ENCODE assay signal across 8 cellular contexts in the genomic region with DNA sequence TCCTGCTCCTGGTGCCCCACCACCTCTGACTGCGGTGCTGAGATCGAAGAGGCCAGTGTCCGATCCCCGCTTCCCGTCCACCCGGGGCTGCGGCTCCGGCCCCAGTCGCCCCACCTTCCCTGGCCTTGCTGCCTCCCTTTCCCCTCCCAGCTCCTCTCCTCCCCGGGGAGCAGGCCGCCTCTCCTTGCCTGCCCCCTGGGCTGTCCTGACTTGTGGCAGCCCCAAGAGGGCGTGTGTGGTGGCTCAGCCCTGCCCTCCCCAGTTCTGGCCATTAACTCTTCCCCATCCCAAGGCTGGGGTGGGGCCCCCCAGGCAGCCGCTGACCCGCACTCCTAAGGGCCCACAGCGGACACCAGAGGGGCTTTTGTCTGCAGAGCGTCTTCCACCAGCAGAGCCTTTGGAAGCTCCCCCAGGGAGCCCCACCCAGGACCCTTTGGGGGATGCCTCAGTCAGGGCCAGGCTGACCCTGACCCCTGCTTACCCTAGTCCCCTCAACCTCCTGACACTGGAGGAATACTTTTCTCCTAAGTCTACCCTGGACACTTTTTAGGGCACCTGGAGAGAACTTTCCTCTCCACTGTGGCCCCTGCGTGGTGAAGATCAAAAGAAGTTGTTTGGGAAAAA. TPM values are rescaled to one million over a fixed set of nuclear protein-coding genes. Genes with fewer than 3 reads are reported as not detected.
DNase-seq lines count a peak whose midpoint lies in the region; ATAC-seq and TF ChIP-seq lines count a peak whose summit lies in the region.

No MANE protein-coding gene starts in this region.

- H3K27me3 Mint-ChIP-seq in T-helper 2 cell treated with Interferon-gamma antibody and Interleukin-4, amounts not matched to agents 5 μg/mL and 100 μg/mL, for 36 hours (ENCODE audit: low read depth): peaks cover 51% of the 10 kb centered on the region
- peaks cover 0 to 5% (median 0%) of the 10 kb centered on the region in 5 donors for H3K27me3 Mint-ChIP-seq in naive thymus-derived CD8-positive, alpha-beta T cell

- H3K36me3 Mint-ChIP-seq in T-helper 2 cell treated with Interferon-gamma antibody and Interleukin-4, amounts not matched to agents 5 μg/mL and 100 μg/mL, for 36 hours (ENCODE audit: low read depth): no peaks in the 10 kb centered on the region
- H3K36me3 Mint-ChIP-seq in naive thymus-derived CD8-positive, alpha-beta T cell: peaks cover 0 to 2% (median 0%) of the 10 kb centered on the region in 3 donors

- DNase-seq in AG10803 (ENCODE audit: low read depth) (no peak), epithelial cell of esophagus (ENCODE audit: low read depth) (peak; percentile 45), NCI-H524 treated with DMSO at 0.1 percent for 48 hours (lab: John Stamatoyannopoulos, UW) (no peak)
- no peak for DNase-seq in T-helper 2 cell treated with Interferon-gamma antibody and Interleukin-4, amounts not matched to agents 5 μg/mL and 100 μg/mL, for 36 hours (ENCODE audit: low spot score)
- DNase-seq in naive thymus-derived CD8-positive, alpha-beta T cell: peak in 3 of 10 donors; percentile 30 to 31 (median 31)
- DNase-seq in central memory CD4-positive, alpha-beta T cell: no peak

- H3K4me1 Mint-ChIP-seq in T-helper 2 cell treated with Interferon-gamma antibody and Interleukin-4, amounts not matched to agents 5 μg/mL and 100 μg/mL, for 36 hours (ENCODE audit: low read depth): peaks cover 14% of the 10 kb centered on the region
- peaks cover 22 to 55% (median 42%) of the 10 kb centered on the region in 4 donors for H3K4me1 Mint-ChIP-seq in naive thymus-derived CD8-positive, alpha-beta T cell

- no peak overlapping the region for H3K27ac Mint-ChIP-seq in T-helper 2 cell treated with Interferon-gamma antibody and Interleukin-4, amounts not matched to agents 5 μg/mL and 100 μg/mL, for 36 hours
- peak overlapping the region in 8 of 10 donors; percentile 20 to 86 (median 68) for H3K27ac Mint-ChIP-seq in naive thymus-derived CD8-positive, alpha-beta T cell

- H3K9me3 Mint-ChIP-seq in T-helper 2 cell treated with Interferon-gamma antibody and Interleukin-4, amounts not matched to agents 5 μg/mL and 100 μg/mL, for 36 hours: no peaks in the 10 kb centered on the region
- H3K9me3 Mint-ChIP-seq in naive thymus-derived CD8-positive, alpha-beta T cell: no peaks in the 10 kb centered on the region

- TF ChIP-seq CTCF in AG10803 (conservative IDR thresholded peaks at IDR 0.05; ENCODE audit: low read length) (peak; percentile 33; the same call in 1 of the 2 replicates), epithelial cell of esophagus (IDR thresholded peaks at IDR 0.05; ENCODE audit: insufficient read depth, low read depth, low read length, missing control alignments) (peak; percentile 45)

- POLR2A ChIA-PET in naive thymus-derived CD8-positive, alpha-beta T cell (lab: Charles Lee): interaction anchor here (0.6 to 1.5 kb wide), 5 partner anchors 19 to 141 kb away, joined by 3 to 8 read pairs (median 3); a partner anchor contains a TSS

- ATAC-seq in GM18868 (IDR thresholded peaks at IDR 0.05; ENCODE audit: unreplicated experiment) (peak; percentile 48), HG03108 (IDR thresholded peaks at IDR 0.05; ENCODE audit: unreplicated experiment) (peak; percentile 45)
- peak; percentile 54 to 59 for ATAC-seq in naive thymus-derived CD8-positive, alpha-beta T cell

- H3K4me3 ChIP-seq in AG10803 (ENCODE audit: low read length) (no peak overlapping the region), epithelial cell of esophagus (ENCODE audit: low read length) (peak overlapping the region; percentile 20)

- H3K4me3 Mint-ChIP-seq in T-helper 2 cell treated with Interferon-gamma antibody and Interleukin-4, amounts not matched to agents 5 μg/mL and 100 μg/mL, for 36 hours: peak overlapping the region; percentile 44
- peak overlapping the region; percentile 63 to 88 (median 82) for H3K4me3 Mint-ChIP-seq in naive thymus-derived CD8-positive, alpha-beta T cell

RNA-seq across cellular contexts. Expression of a gene that starts 16.7 kb away (rescaled TPM):
- not detected for total RNA-seq in naive thymus-derived CD8-positive, alpha-beta T cell
- polyA plus RNA-seq in naive thymus-derived CD8-positive, alpha-beta T cell: under 1 TPM in 2 of 3 donors, not detected in 1; 0.09 to 0.21 TPM

RNA-seq across cellular contexts. Expression of a gene that starts 38.5 kb away (rescaled TPM):
- total RNA-seq in naive thymus-derived CD8-positive, alpha-beta T cell: 10 to 100 TPM; 27.2 to 27.8 TPM
- 10 to 100 TPM; 15.3 to 23.2 (median 21.4) TPM for polyA plus RNA-seq in naive thymus-derived CD8-positive, alpha-beta T cell

RNA-seq across cellular contexts. Expression of a gene that starts 50.1 kb away (rescaled TPM):
- 10 to 100 TPM; 14.5 to 17.4 TPM for total RNA-seq in naive thymus-derived CD8-positive, alpha-beta T cell
- 10 to 100 TPM; 11.4 to 13.7 (median 11.5) TPM for polyA plus RNA-seq in naive thymus-derived CD8-positive, alpha-beta T cell

RNA-seq across cellular contexts. Expression of a gene that starts 53.6 kb away (rescaled TPM):
- 10 to 100 TPM; 26.6 to 30.2 TPM for total RNA-seq in naive thymus-derived CD8-positive, alpha-beta T cell
- polyA plus RNA-seq in naive thymus-derived CD8-positive, alpha-beta T cell: 10 to 100 TPM; 66.1 to 86.5 (median 70.5) TPM
